8 cellular contexts compared by ENCODE assay signal in genomic region chr10:73965890-73966768, GRCh38. TPM values are rescaled to one million over a fixed set of nuclear protein-coding genes. Genes with fewer than 3 reads are reported as not detected.
DNase-seq lines count a peak whose midpoint lies in the region; ATAC-seq, FAIRE-seq and TF ChIP-seq lines count a peak whose summit lies in the region.

No MANE protein-coding gene starts in this region.

- H3K4me3 ChIP-seq in fibroblast of mammary gland (ENCODE audit: control insufficient read depth, low read depth, low read length): peak overlapping the region; percentile 21
- H3K4me3 ChIP-seq in neural cell (ENCODE audit: low read length): peak overlapping the region; percentile 45
- no peak overlapping the region for H3K4me3 ChIP-seq in effector memory CD4-positive, alpha-beta T cell (ENCODE audit: insufficient read depth, low read depth, low read length, poor library complexity, severe bottlenecking)

- no peak for TF ChIP-seq EP300 in neural cell (conservative IDR thresholded peaks at IDR 0.05; ENCODE audit: poor library complexity, severe bottlenecking)

- H3K9me2 ChIP-seq in neural cell (ENCODE audit: insufficient read depth, low read length): no peaks in the 10 kb centered on the region

- peak; percentile 96 for FAIRE-seq in H54 (lab: Jason Lieb, UNC)

- no peaks in the 10 kb centered on the region for H3K4me1 ChIP-seq in effector memory CD4-positive, alpha-beta T cell (ENCODE audit: control insufficient read depth, insufficient read depth, low read length, poor library complexity, severe bottlenecking)

- DNase-seq in H54 (ENCODE audit: insufficient read length, low spot score): peak; percentile 83
- DNase-seq in SK-MEL-5 (ENCODE audit: low read depth, low spot score): peak; percentile 66
- DNase-seq in fibroblast of mammary gland (ENCODE audit: low read depth): peak; percentile 99
- DNase-seq in effector memory CD4-positive, alpha-beta T cell: no peak
- DNase-seq in effector CD4-positive, alpha-beta T cell: no peak
- DNase-seq in NCI-H1092 (lab: John Stamatoyannopoulos, UW): no peak

- no peaks in the 10 kb centered on the region for H3K36me3 ChIP-seq in neural cell (ENCODE audit: insufficient read depth, low read length)
- H3K36me3 ChIP-seq in effector memory CD4-positive, alpha-beta T cell (ENCODE audit: control insufficient read depth, insufficient read depth, low read length): no peaks in the 10 kb centered on the region

- no peaks in the 10 kb centered on the region for H4K20me1 ChIP-seq in neural cell (ENCODE audit: insufficient read depth)

- no peaks in the 10 kb centered on the region for H3K79me2 ChIP-seq in neural cell (replicated peaks; ENCODE audit: insufficient read depth, low read length)

- no peak overlapping the region for H3K27ac ChIP-seq in neural cell (ENCODE audit: low read length)
- H3K27ac ChIP-seq in effector memory CD4-positive, alpha-beta T cell (ENCODE audit: insufficient read depth, low read length, poor library complexity, severe bottlenecking): no peak overlapping the region

- H2AFZ ChIP-seq in neural cell (ENCODE audit: low read depth, low read length): no peak overlapping the region

- TF ChIP-seq CTCF in fibroblast of mammary gland (conservative IDR thresholded peaks at IDR 0.05; ENCODE audit: control insufficient read depth, insufficient read depth, low read depth, low read length) (no peak), neural cell (IDR thresholded peaks at IDR 0.05; ENCODE audit: poor library complexity, severe bottlenecking) (no peak)

- H3K27me3 ChIP-seq in neural cell (ENCODE audit: insufficient read depth, low read depth, low read length): no peaks in the 10 kb centered on the region
- H3K27me3 ChIP-seq in effector memory CD4-positive, alpha-beta T cell (replicated peaks; ENCODE audit: control insufficient read depth, insufficient read depth, low read length, poor library complexity, severe bottlenecking): no peaks in the 10 kb centered on the region

- TF ChIP-seq RAD21 in neural cell (conservative IDR thresholded peaks at IDR 0.05): no peak

- no peak for ATAC-seq in GM19324 (IDR thresholded peaks at IDR 0.05; ENCODE audit: low FRiP score, unreplicated experiment)

- in situ Hi-C loops in SK-MEL-5 (cut with HindIII; ENCODE audit: low pct_unique_long_range_greater_than_20kb, low sequenced_read_pairs): no loop called here

- H3F3A ChIP-seq in neural cell (ENCODE audit: insufficient read depth, low read length, poor library complexity, severe bottlenecking): no peaks in the 10 kb centered on the region

- H3K9ac ChIP-seq in neural cell (ENCODE audit: low read length): peak overlapping the region; percentile 3

- no peak for TF ChIP-seq POLR2A in H54 (IDR thresholded peaks at IDR 0.05; ENCODE audit: low read depth, low read length)

- H3K4me2 ChIP-seq in neural cell (ENCODE audit: low read length): peak overlapping the region; percentile 44

- H3K9me3 ChIP-seq in neural cell (ENCODE audit: low read length): no peaks in the 10 kb centered on the region
- H3K9me3 ChIP-seq in effector memory CD4-positive, alpha-beta T cell (ENCODE audit: control insufficient read depth, low read length): no peaks in the 10 kb centered on the region

TF ChIP-seq in neural cell, 6 proteins besides CTCF, POLR2A, EP300 and RAD21:
- TF ChIP-seq EZH2 (IDR thresholded peaks at IDR 0.05; ENCODE audit: borderline replicate concordance, insufficient read depth, low read length, poor library complexity, severe bottlenecking) (no peak), MXI1 (conservative IDR thresholded peaks at IDR 0.05; ENCODE audit: poor library complexity, severe bottlenecking) (no peak), SMC3 (conservative IDR thresholded peaks at IDR 0.05; ENCODE audit: poor library complexity) (no peak), TAF1 (IDR thresholded peaks at IDR 0.05; ENCODE audit: low read depth) (no peak), REST (IDR thresholded peaks at IDR 0.05; ENCODE audit: borderline replicate concordance) (no peak), POLR2AphosphoS5 (IDR thresholded peaks at IDR 0.05) (no peak)

RNA-seq across cellular contexts. Expression of gene VCL, which starts 31.8 kb away (rescaled TPM):
- total RNA-seq in SK-MEL-5 (2014; rRNA removed; shearing (Covaris generic)): 26.6 and 30.5 TPM in 2 replicates
- 22.9 and 30.7 TPM in 2 replicates for polyA plus RNA-seq in SK-MEL-5 (2015; cell fraction: cytosol; rRNA removed)
- 50.3 and 66.4 TPM in 2 replicates for polyA plus RNA-seq in SK-MEL-5 (2015; cell fraction: nucleus; rRNA removed)
- 11.2 and 17.8 TPM in 2 replicates for polyA plus RNA-seq in neural cell
- polyA minus RNA-seq in neural cell: 23.0 and 25.6 TPM in 2 replicates

RNA-seq across cellular contexts. Expression of gene PLAU, which starts 55.2 kb away (rescaled TPM):
- total RNA-seq in SK-MEL-5 (2014; rRNA removed; shearing (Covaris generic)): 0.05 TPM in 1 of 2 replicates, not detected in the other
- not detected in 2 replicates for polyA plus RNA-seq in SK-MEL-5 (2015; cell fraction: cytosol; rRNA removed)
- not detected in 2 replicates for polyA plus RNA-seq in SK-MEL-5 (2015; cell fraction: nucleus; rRNA removed)
- 1.1 and 1.5 TPM in 2 replicates for polyA plus RNA-seq in neural cell
- 0.24 and 0.35 TPM in 2 replicates for polyA minus RNA-seq in neural cell

Comparison
In these comparisons a context has a peak if more than half of its experiments do, and no peak if none do; other contexts are left out.
1. DNase-seq: peak in H54 (single experiment), SK-MEL-5 (single experiment) and fibroblast of mammary gland (single experiment); none in effector memory CD4-positive, alpha-beta T cell (0 of 3), effector CD4-positive, alpha-beta T cell (single experiment) and NCI-H1092 (single experiment).